ENCODE assay signal across 14 cellular contexts in genomic region chr12:113940929-113941486, GRCh38. TPM values are rescaled to one million over a fixed set of nuclear protein-coding genes. Genes with fewer than 3 reads are reported as not detected.
A peak's percentile ranks its signal among the peaks of the same experiment; 100 is the strongest.
DNase-seq lines count a peak whose midpoint lies in the region; ATAC-seq and TF ChIP-seq lines count a peak whose summit lies in the region.
"Had no signal": no experiment of that assay in that cellular context is flagged by ENCODE, and none has a peak within 500 bp of the region (broad histone marks: within the 10 kb centered on the region; RNA-seq: fewer than 3 reads in every experiment).

No MANE protein-coding gene starts in this region.

- no peak overlapping the region for H3K4me3 Mint-ChIP-seq in natural killer cell treated with Interleukin-12 subunit alpha and Interleukin-12 subunit beta and Interleukin-15 and Interleukin-18, amount 100 ng/mL, for 72 hours
- H3K4me3 Mint-ChIP-seq in natural killer cell (no peak overlapping the region), endodermal cell (no peak overlapping the region)
- no peak overlapping the region for H3K4me3 Mint-ChIP-seq in activated T-helper 17 cell treated with anti-CD3 and anti-CD28 coated beads, Interleukin-2, amount 50 U/mL, for 72 hours
- H3K4me3 Mint-ChIP-seq: CD4-positive, CD25-positive, alpha-beta regulatory T cell; CD8-positive, alpha-beta T cell had no signal

- DNase-seq in natural killer cell treated with Interleukin-12 subunit alpha and Interleukin-12 subunit beta and Interleukin-15 and Interleukin-18, amount 100 ng/mL, for 72 hours (ENCODE audit: low spot score): peak; percentile 5
- DNase-seq in natural killer cell (no peak), endodermal cell (no peak), smooth muscle cell (lab: John Stamatoyannopoulos, UW; ENCODE audit: unreplicated experiment) (no peak)
- DNase-seq: Caco-2; CD4-positive, CD25-positive, alpha-beta regulatory T cell; CD8-positive, alpha-beta T cell; DMS153; DND-41; GM23248; HCEC 1CT had no signal

- ATAC-seq in natural killer cell treated with Interleukin-12 subunit alpha and Interleukin-12 subunit beta and Interleukin-15 and Interleukin-18, amount 100 ng/mL, for 72 hours: no peak
- ATAC-seq in natural killer cell (no peak), SK-N-SH treated with all-trans-retinoic acid at 6 μM for 48 hours (no peak)
- ATAC-seq in activated T-helper 17 cell treated with anti-CD3 and anti-CD28 coated beads, Interleukin-2, amount 50 U/mL, for 72 hours (replicated peaks): no peak
- ATAC-seq: CD8-positive, alpha-beta T cell had no signal

- 89 to 97% methylated on average over 3 of the region's 3 CpGs for WGBS in endodermal cell (ENCODE audit: insufficient coverage in 1 of 2, insufficient read length in 1 of 2), 2 experiments
- 97% methylated on average over 3 of the region's 3 CpGs for WGBS in smooth muscle cell (ENCODE audit: low lambda C conversion rate)

- no peaks in the 10 kb centered on the region for H3K27me3 Mint-ChIP-seq in natural killer cell treated with Interleukin-12 subunit alpha and Interleukin-12 subunit beta and Interleukin-15 and Interleukin-18, amount 100 ng/mL, for 72 hours
- no peaks in the 10 kb centered on the region for H3K27me3 Mint-ChIP-seq in natural killer cell (ENCODE audit: low read depth in 2 of 2)
- no peaks in the 10 kb centered on the region for H3K27me3 Mint-ChIP-seq in activated T-helper 17 cell treated with anti-CD3 and anti-CD28 coated beads, Interleukin-2, amount 50 U/mL, for 72 hours
- H3K27me3 Mint-ChIP-seq in endodermal cell (ENCODE audit: insufficient read depth): no peaks in the 10 kb centered on the region
- H3K27me3 Mint-ChIP-seq: CD4-positive, CD25-positive, alpha-beta regulatory T cell had no signal

- H3K36me3 ChIP-seq in endodermal cell (ENCODE audit: control insufficient read depth, insufficient read depth, low read length) (peaks cover 64% of the 10 kb centered on the region), smooth muscle cell (ENCODE audit: low read depth) (no peaks in the 10 kb centered on the region)

- no peaks in the 10 kb centered on the region for H3K9me3 Mint-ChIP-seq in natural killer cell treated with Interleukin-12 subunit alpha and Interleukin-12 subunit beta and Interleukin-15 and Interleukin-18, amount 100 ng/mL, for 72 hours
- no peaks in the 10 kb centered on the region for H3K9me3 Mint-ChIP-seq in natural killer cell
- no peaks in the 10 kb centered on the region for H3K9me3 Mint-ChIP-seq in activated T-helper 17 cell treated with anti-CD3 and anti-CD28 coated beads, Interleukin-2, amount 50 U/mL, for 72 hours
- no peaks in the 10 kb centered on the region for H3K9me3 Mint-ChIP-seq in endodermal cell
- H3K9me3 Mint-ChIP-seq: CD4-positive, CD25-positive, alpha-beta regulatory T cell; CD8-positive, alpha-beta T cell had no signal

- H4K20me1 ChIP-seq in smooth muscle cell (ENCODE audit: low read depth): no peaks in the 10 kb centered on the region

- H3K4me1 ChIP-seq in endodermal cell (ENCODE audit: control insufficient read depth, insufficient read depth, low read length) (peaks cover 12% of the 10 kb centered on the region), smooth muscle cell (ENCODE audit: low read depth) (no peaks in the 10 kb centered on the region)
- H3K4me1 ChIP-seq: Caco-2 had no signal

- H3F3A ChIP-seq in smooth muscle cell (ENCODE audit: low read depth): no peaks in the 10 kb centered on the region

- intact Hi-C loops in natural killer cell (cut with micrococcal nuclease): no loop called here

- no peaks in the 10 kb centered on the region for H3K4me1 Mint-ChIP-seq in natural killer cell treated with Interleukin-12 subunit alpha and Interleukin-12 subunit beta and Interleukin-15 and Interleukin-18, amount 100 ng/mL, for 72 hours (ENCODE audit: low read depth in 2 of 2)
- H3K4me1 Mint-ChIP-seq in natural killer cell (no peaks in the 10 kb centered on the region), endodermal cell (peaks cover 10% of the 10 kb centered on the region)
- no peaks in the 10 kb centered on the region for H3K4me1 Mint-ChIP-seq in activated T-helper 17 cell treated with anti-CD3 and anti-CD28 coated beads, Interleukin-2, amount 50 U/mL, for 72 hours

- H2AFZ ChIP-seq in smooth muscle cell (ENCODE audit: low read depth): no peak overlapping the region
- H2AFZ ChIP-seq: GM23248 had no signal

- H3K27me3 ChIP-seq in endodermal cell (ENCODE audit: control insufficient read depth, insufficient read depth, low read length, poor library complexity, severe bottlenecking) (no peaks in the 10 kb centered on the region), smooth muscle cell (ENCODE audit: low read depth) (no peaks in the 10 kb centered on the region)

- H3K27ac Mint-ChIP-seq in natural killer cell treated with Interleukin-12 subunit alpha and Interleukin-12 subunit beta and Interleukin-15 and Interleukin-18, amount 100 ng/mL, for 72 hours: no peak overlapping the region
- H3K27ac Mint-ChIP-seq in natural killer cell (no peak overlapping the region), endodermal cell (peak overlapping the region; percentile 75)
- peak overlapping the region; percentile 33 for H3K27ac Mint-ChIP-seq in activated T-helper 17 cell treated with anti-CD3 and anti-CD28 coated beads, Interleukin-2, amount 50 U/mL, for 72 hours
- H3K27ac Mint-ChIP-seq: CD8-positive, alpha-beta T cell had no signal

- no peak for TF ChIP-seq CTCF in natural killer cell (IDR thresholded peaks at IDR 0.05)
- TF ChIP-seq CTCF in endodermal cell (conservative IDR thresholded peaks at IDR 0.05): no peak
- TF ChIP-seq CTCF in smooth muscle cell (IDR thresholded peaks at IDR 0.05; ENCODE audit: borderline replicate concordance, insufficient read depth, poor library complexity, severe bottlenecking): no peak

- H3K9me3 ChIP-seq in endodermal cell (ENCODE audit: control insufficient read depth, low read length) (no peaks in the 10 kb centered on the region), smooth muscle cell (replicated peaks; ENCODE audit: low read depth) (no peaks in the 10 kb centered on the region)
- H3K9me3 ChIP-seq: Caco-2 had no signal

- H3K79me2 ChIP-seq in smooth muscle cell (ENCODE audit: low read depth): no peaks in the 10 kb centered on the region

- H3K4me2 ChIP-seq in smooth muscle cell: no peak overlapping the region

- H3K27ac ChIP-seq in endodermal cell (ENCODE audit: low read depth, low read length): no peak overlapping the region
- H3K27ac ChIP-seq in smooth muscle cell (ENCODE audit: low read depth): no peak overlapping the region
- H3K27ac ChIP-seq: C4-2B, GM23248 had no signal

- peaks cover 11% of the 10 kb centered on the region for H3K36me3 Mint-ChIP-seq in natural killer cell treated with Interleukin-12 subunit alpha and Interleukin-12 subunit beta and Interleukin-15 and Interleukin-18, amount 100 ng/mL, for 72 hours
- peaks cover 14% of the 10 kb centered on the region for H3K36me3 Mint-ChIP-seq in natural killer cell
- H3K36me3 Mint-ChIP-seq in activated T-helper 17 cell treated with anti-CD3 and anti-CD28 coated beads, Interleukin-2, amount 50 U/mL, for 72 hours (ENCODE audit: low read depth): peaks cover 99% of the 10 kb centered on the region
- peaks cover 61% of the 10 kb centered on the region for H3K36me3 Mint-ChIP-seq in endodermal cell (ENCODE audit: low read depth)

- H3K4me3 ChIP-seq in endodermal cell (ENCODE audit: low read length) (no peak overlapping the region), smooth muscle cell (no peak overlapping the region)
- H3K4me3 ChIP-seq: GM23248 had no signal

- H3K9ac ChIP-seq in endodermal cell (ENCODE audit: extremely low read depth, low read length, poor library complexity, severe bottlenecking) (no peak overlapping the region), smooth muscle cell (ENCODE audit: low read depth) (no peak overlapping the region)
- H3K9ac ChIP-seq: GM23248 had no signal

TF ChIP-seq in SK-N-SH treated with all-trans-retinoic acid at 6 μM for 48 hours, 23 proteins besides CTCF, POLR2A, EP300 and RAD21:
- no peak for TF ChIP-seq CSRNP3 (CRISPR knock-in tag; IDR thresholded peaks at IDR 0.05)
- no peak for TF ChIP-seq OSR1 (CRISPR knock-in tag; IDR thresholded peaks at IDR 0.05)
- TF ChIP-seq, protein P1, sequence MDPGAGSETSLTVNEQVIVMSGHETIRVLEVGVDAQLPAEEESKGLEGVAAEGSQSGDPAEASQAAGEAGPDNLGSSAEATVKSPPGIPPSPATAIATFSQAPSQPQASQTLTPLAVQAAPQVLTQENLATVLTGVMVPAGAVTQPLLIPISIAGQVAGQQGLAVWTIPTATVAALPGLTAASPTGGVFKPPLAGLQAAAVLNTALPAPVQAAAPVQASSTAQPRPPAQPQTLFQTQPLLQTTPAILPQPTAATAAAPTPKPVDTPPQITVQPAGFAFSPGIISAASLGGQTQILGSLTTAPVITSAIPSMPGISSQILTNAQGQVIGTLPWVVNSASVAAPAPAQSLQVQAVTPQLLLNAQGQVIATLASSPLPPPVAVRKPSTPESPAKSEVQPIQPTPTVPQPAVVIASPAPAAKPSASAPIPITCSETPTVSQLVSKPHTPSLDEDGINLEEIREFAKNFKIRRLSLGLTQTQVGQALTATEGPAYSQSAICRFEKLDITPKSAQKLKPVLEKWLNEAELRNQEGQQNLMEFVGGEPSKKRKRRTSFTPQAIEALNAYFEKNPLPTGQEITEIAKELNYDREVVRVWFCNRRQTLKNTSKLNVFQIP (CRISPR knock-in tag; IDR thresholded peaks at IDR 0.05; ENCODE audit: borderline replicate concordance, low read depth): no peak

RNA-seq across cellular contexts. Expression of gene RBM19, which starts 25.1 kb away (rescaled TPM):
- 10 to 100 TPM; 46.9 to 77.8 TPM for total RNA-seq in natural killer cell treated with Interleukin-12 subunit alpha and Interleukin-12 subunit beta and Interleukin-15 and Interleukin-18, amount 100 ng/mL, for 72 hours
- total RNA-seq in natural killer cell: 10 to 100 TPM; 49.9 to 70.6 (median 60.9) TPM
- total RNA-seq in activated T-helper 17 cell treated with anti-CD3 and anti-CD28 coated beads, Interleukin-2, amount 50 U/mL, for 72 hours: 10 to 100 TPM; 66.7 to 73.3 TPM
- total RNA-seq in endodermal cell: 10 to 100 TPM; 38.6 to 43.1 TPM
- 21.8 TPM for polyA plus RNA-seq in endodermal cell (2013, experiment 1 of 2)
- polyA plus RNA-seq in endodermal cell (2013, experiment 2 of 2): 19.9 TPM
- 15.9 and 17.2 TPM in 2 replicates for total RNA-seq in smooth muscle cell
- polyA plus RNA-seq in smooth muscle cell: 12.8 and 17.0 TPM in 2 replicates

Comparison
In these comparisons a context has a peak if more than half of its experiments do, and no peak if none do; other contexts are left out.
1. H3K27ac Mint-ChIP-seq: peak in activated T-helper 17 cell treated with anti-CD3 and anti-CD28 coated beads, Interleukin-2, amount 50 U/mL, for 72 hours (single experiment) and endodermal cell (single experiment); none in natural killer cell treated with Interleukin-12 subunit alpha and Interleukin-12 subunit beta and Interleukin-15 and Interleukin-18, amount 100 ng/mL, for 72 hours (0 of 2) and natural killer cell (0 of 2).